Comparison of ENCODE assay signal across 8 cellular contexts in genomic region chr16:67967183-67967955, GRCh38. TPM values are rescaled to one million over a fixed set of nuclear protein-coding genes. Genes with fewer than 3 reads are reported as not detected.
DNase-seq lines count a peak whose midpoint lies in the region; ATAC-seq and TF ChIP-seq lines count a peak whose summit lies in the region.

No MANE protein-coding gene starts in this region.

- H3K27me3 Mint-ChIP-seq in T-cell, result no peaks in the 10 kb centered on the region
- H3K27me3 Mint-ChIP-seq in endodermal cell (ENCODE audit: insufficient read depth), result peaks cover 15% of the 10 kb centered on the region
- H3K27me3 Mint-ChIP-seq in nephron progenitor cell (ENCODE audit: low read depth, poor library complexity), result peaks cover 15% of the 10 kb centered on the region

- 41 to 59% methylated on average over 9 to 18 of the region's 18 CpGs for WGBS in endodermal cell (ENCODE audit: insufficient coverage in 1 of 2, insufficient read length in 1 of 2), 2 experiments

- H3K9me3 Mint-ChIP-seq in T-cell (no peaks in the 10 kb centered on the region), endodermal cell (no peaks in the 10 kb centered on the region), nephron progenitor cell (no peaks in the 10 kb centered on the region)

- POLR2A ChIA-PET in T-cell (lab: Charles Lee), result interaction anchor here in 1 of 2 donors (0.7 kb wide), 1 partner anchor 151 kb away, joined by 3 read pairs; no protein-coding TSS in a partner anchor

- H3K4me3 Mint-ChIP-seq in T-cell (peak overlapping the region; percentile 85 to 98 (median 94)), endodermal cell (peak overlapping the region; percentile 81), nephron progenitor cell (peak overlapping the region; percentile 98)

- H3K4me1 Mint-ChIP-seq in T-cell (peaks cover 21 to 36% (median 23%) of the 10 kb centered on the region in 3 donors), endodermal cell (peaks cover 21% of the 10 kb centered on the region), nephron progenitor cell (peaks cover 66% of the 10 kb centered on the region)

- H3K9me3 ChIP-seq in endodermal cell (ENCODE audit: control insufficient read depth, low read length), result no peaks in the 10 kb centered on the region

- ATAC-seq in T-cell (replicated peaks in 1 of 4), result no peak
- ATAC-seq in HG03108 (IDR thresholded peaks at IDR 0.05; ENCODE audit: unreplicated experiment), result no peak

- H3K27me3 ChIP-seq in endodermal cell (ENCODE audit: control insufficient read depth, insufficient read depth, low read length, poor library complexity, severe bottlenecking), result no peaks in the 10 kb centered on the region

- peak; percentile 19 for DNase-seq in activated naive CD4-positive, alpha-beta T cell treated with Interleukin-2 at 50 U/mL for 16 hours
- DNase-seq in activated naive CD4-positive, alpha-beta T cell treated with anti-CD3 and anti-CD28 coated beads, Interleukin-2, amount 50 U/mL, for 16 hours, result no peak
- peak in 9 of 34 experiments; percentile 3 to 31 (median 19) for DNase-seq in T-cell
- DNase-seq in endodermal cell, result peak; percentile 70
- no peak for DNase-seq in nephron progenitor cell
- DNase-seq in cerebellar nuclear complex (lab: John Stamatoyannopoulos, UW), result no peak
- no peak for DNase-seq in NCI-H1048 (lab: John Stamatoyannopoulos, UW)

- peaks cover 14% of the 10 kb centered on the region for H3K36me3 ChIP-seq in endodermal cell (ENCODE audit: control insufficient read depth, insufficient read depth, low read length)

- no peak for TF ChIP-seq CTCF in endodermal cell (conservative IDR thresholded peaks at IDR 0.05)
- TF ChIP-seq CTCF in nephron progenitor cell (IDR thresholded peaks at IDR 0.05), result no peak

- H3K36me3 Mint-ChIP-seq in T-cell, result peaks cover 7% of the 10 kb centered on the region
- peaks cover 8% of the 10 kb centered on the region for H3K36me3 Mint-ChIP-seq in endodermal cell (ENCODE audit: low read depth)
- peaks cover 8% of the 10 kb centered on the region for H3K36me3 Mint-ChIP-seq in nephron progenitor cell (ENCODE audit: low read depth)

- H3K27ac Mint-ChIP-seq in T-cell (peak overlapping the region; percentile 90 to 91), endodermal cell (peak overlapping the region; percentile 81), nephron progenitor cell (peak overlapping the region; percentile 83)

- CTCF ChIA-PET in T-cell (lab: Charles Lee), result no interaction called here

- peak overlapping the region; percentile 76 for H3K9ac ChIP-seq in endodermal cell (ENCODE audit: extremely low read depth, low read length, poor library complexity, severe bottlenecking)

- peak overlapping the region; percentile 95 for H3K4me3 ChIP-seq in endodermal cell (ENCODE audit: low read length)

- H3K4me1 ChIP-seq in endodermal cell (ENCODE audit: control insufficient read depth, insufficient read depth, low read length), result peaks cover 16% of the 10 kb centered on the region

- H3K27ac ChIP-seq in endodermal cell (ENCODE audit: low read depth, low read length), result no peak overlapping the region

RNA-seq across cellular contexts. Expression of gene SLC12A4, which starts 1.1 kb away (rescaled TPM):
- total RNA-seq in T-cell (10 to 100 TPM; 23.3 to 39.6 (median 33.7) TPM), endodermal cell (10 to 100 TPM; 37.9 to 43.4 TPM)
- polyA plus RNA-seq in endodermal cell (2013, experiment 1 of 2), result 21.2 TPM
- polyA plus RNA-seq in endodermal cell (2013, experiment 2 of 2), result 18.5 TPM

RNA-seq across cellular contexts. Expression of gene DPEP3, which starts 12.9 kb away (rescaled TPM):
- total RNA-seq in T-cell (1 to 10 TPM in 4 of 5 donors, under 1 TPM in 1; 0.48 to 1.5 (median 1.1) TPM), endodermal cell (1 to 10 TPM; 2.9 to 3.5 TPM)
- not detected for polyA plus RNA-seq in endodermal cell (2013, experiment 1 of 2)
- not detected for polyA plus RNA-seq in endodermal cell (2013, experiment 2 of 2)

RNA-seq across cellular contexts. Expression of gene LCAT, which starts 23.4 kb away (rescaled TPM):
- total RNA-seq in T-cell (10 to 100 TPM in 4 of 5 donors, 1 to 10 TPM in 1; 9.8 to 20.7 (median 18.7) TPM), endodermal cell (10 to 100 TPM in 1 of 2 donors, 1 to 10 TPM in 1; 8.4 to 14.3 TPM)
- polyA plus RNA-seq in endodermal cell (2013, experiment 1 of 2), result 8.7 TPM
- polyA plus RNA-seq in endodermal cell (2013, experiment 2 of 2), result 9.7 TPM

RNA-seq across cellular contexts. Expression of gene PSMB10, which starts 30.7 kb away (rescaled TPM):
- total RNA-seq in T-cell, result 100 to 1,000 TPM; 118 to 214 (median 165) TPM
- total RNA-seq in endodermal cell, result 10 to 100 TPM; 15.5 to 16.5 TPM
- 15.1 TPM for polyA plus RNA-seq in endodermal cell (2013, experiment 1 of 2)
- 16.7 TPM for polyA plus RNA-seq in endodermal cell (2013, experiment 2 of 2)

RNA-seq across cellular contexts. Expression of gene DPEP2, which starts 31.9 kb away (rescaled TPM):
- total RNA-seq in T-cell (100 to 1,000 TPM in 3 of 5 donors, 10 to 100 TPM in 2; 51.5 to 122 (median 100) TPM), endodermal cell (under 1 TPM in 1 of 2 donors, not detected in 1; 0.20 TPM)
- polyA plus RNA-seq in endodermal cell (2013, experiment 1 of 2), result not detected
- polyA plus RNA-seq in endodermal cell (2013, experiment 2 of 2), result not detected

Comparison
In these comparisons a context has a peak if more than half of its experiments do, and no peak if none do; other contexts are left out.
1. DNase-seq: peak in activated naive CD4-positive, alpha-beta T cell treated with Interleukin-2 at 50 U/mL for 16 hours (single experiment) and endodermal cell (single experiment); none in activated naive CD4-positive, alpha-beta T cell treated with anti-CD3 and anti-CD28 coated beads, Interleukin-2, amount 50 U/mL, for 16 hours (single experiment), nephron progenitor cell (single experiment), cerebellar nuclear complex (0 of 2) and NCI-H1048 (single experiment).
2. Peak in every context shown above with its lines, with median percentiles within 50 percentile points of each other: H3K27ac Mint-ChIP-seq and H3K4me3 Mint-ChIP-seq.